23 cellular contexts compared by ENCODE assay signal in genomic region chrY:8011515-8011914, GRCh38.
A peak's percentile ranks its signal among the peaks of the same experiment; 100 is the strongest.
DNase-seq lines count a peak whose midpoint lies in the region; ATAC-seq, FAIRE-seq and TF ChIP-seq lines count a peak whose summit lies in the region.
"Had no signal": no experiment of that assay in that cellular context is flagged by ENCODE, and none has a peak within 500 bp of the region (broad histone marks: within the 10 kb centered on the region; RNA-seq: fewer than 3 reads in every experiment).

No MANE protein-coding gene starts in this region.

- H3K27ac ChIP-seq in epithelial cell of prostate = peak overlapping the region; percentile 24
- H3K27ac ChIP-seq in left lung = no peak overlapping the region
- H3K27ac ChIP-seq: 22Rv1; A549; BLaER1 treated with 17β-estradiol and CSF1 and Interleukin-3, amounts not matched to agents 10 nM and 100 nM; C4-2B had no signal

- H3K4me1 Mint-ChIP-seq in activated CD4-positive, alpha-beta T cell treated with anti-CD3 and anti-CD28 coated beads for 36 hours = peaks cover 3% of the 10 kb centered on the region
- no peaks in the 10 kb centered on the region for H3K4me1 Mint-ChIP-seq in activated CD4-positive, alpha-beta T cell treated with anti-CD3 and anti-CD28 coated beads, Interleukin-2, amount 10 ng/mL, durations not matched to agents 7 days and 5 days
- H3K4me1 Mint-ChIP-seq: B cell had no signal

- H3K9me3 ChIP-seq in left lung = no peaks in the 10 kb centered on the region
- H3K9me3 ChIP-seq: A549; BLaER1 treated with 17β-estradiol and CSF1 and Interleukin-3, amounts not matched to agents 10 nM and 100 nM; Caco-2 had no signal

- H3K9me3 Mint-ChIP-seq in activated CD4-positive, alpha-beta T cell treated with anti-CD3 and anti-CD28 coated beads for 36 hours (ENCODE audit: low read depth) = no peaks in the 10 kb centered on the region
- no peaks in the 10 kb centered on the region for H3K9me3 Mint-ChIP-seq in activated CD4-positive, alpha-beta T cell treated with anti-CD3 and anti-CD28 coated beads, Interleukin-2, amount 10 ng/mL, durations not matched to agents 7 days and 5 days
- H3K9me3 Mint-ChIP-seq: CD4-positive, alpha-beta T cell; CD8-positive, alpha-beta T cell had no signal

- no peaks in the 10 kb centered on the region for H3K27me3 Mint-ChIP-seq in activated CD4-positive, alpha-beta T cell treated with anti-CD3 and anti-CD28 coated beads for 36 hours
- H3K27me3 Mint-ChIP-seq in activated CD4-positive, alpha-beta T cell treated with anti-CD3 and anti-CD28 coated beads, Interleukin-2, amount 10 ng/mL, durations not matched to agents 7 days and 5 days = no peaks in the 10 kb centered on the region
- H3K27me3 Mint-ChIP-seq: B cell; CD4-positive, alpha-beta T cell had no signal

- intact Hi-C loops in activated CD4-positive, alpha-beta T cell treated with anti-CD3 and anti-CD28 coated beads for 36 hours (cut with DNase I, micrococcal nuclease) = no loop called here
- intact Hi-C loops in left lung (cut with DNase I) = no loop called here

- H3K27me3 ChIP-seq in bronchial epithelial cell (ENCODE audit: control insufficient read depth, insufficient read depth, low read length) (no peaks in the 10 kb centered on the region), left lung (no peaks in the 10 kb centered on the region)
- H3K27me3 ChIP-seq: BLaER1 treated with 17β-estradiol and CSF1 and Interleukin-3, amounts not matched to agents 10 nM and 100 nM had no signal

- no peaks in the 10 kb centered on the region for H3K36me3 Mint-ChIP-seq in activated CD4-positive, alpha-beta T cell treated with anti-CD3 and anti-CD28 coated beads for 36 hours (ENCODE audit: low read depth)
- H3K36me3 Mint-ChIP-seq in activated CD4-positive, alpha-beta T cell treated with anti-CD3 and anti-CD28 coated beads, Interleukin-2, amount 10 ng/mL, durations not matched to agents 7 days and 5 days (ENCODE audit: low read depth) = no peaks in the 10 kb centered on the region
- H3K36me3 Mint-ChIP-seq: CD8-positive, alpha-beta T cell had no signal

- H3K36me3 ChIP-seq in bronchial epithelial cell (ENCODE audit: control insufficient read depth, insufficient read depth, low read length) (no peaks in the 10 kb centered on the region), left lung (no peaks in the 10 kb centered on the region)
- H3K36me3 ChIP-seq: BLaER1 treated with 17β-estradiol and CSF1 and Interleukin-3, amounts not matched to agents 10 nM and 100 nM had no signal

- TF ChIP-seq CTCF in bronchial epithelial cell (IDR thresholded peaks at IDR 0.05; ENCODE audit: insufficient read depth, low read length, severe bottlenecking) = no peak
- no peak for TF ChIP-seq CTCF in left lung (IDR thresholded peaks at IDR 0.05)

- peak; percentile 23 for ATAC-seq in activated CD4-positive, alpha-beta T cell treated with anti-CD3 and anti-CD28 coated beads for 36 hours
- ATAC-seq in left lung (no peak), GM19397 (IDR thresholded peaks at IDR 0.05; ENCODE audit: unreplicated experiment) (no peak)
- ATAC-seq: A549; CD8-positive, alpha-beta T cell had no signal

- no peak for DNase-seq in activated CD4-positive, alpha-beta T cell treated with anti-CD3 and anti-CD28 coated beads for 36 hours
- no peak for DNase-seq in activated CD4-positive, alpha-beta T cell treated with anti-CD3 and anti-CD28 coated beads, Interleukin-2, amount 10 ng/mL, durations not matched to agents 7 days and 5 days
- DNase-seq in bronchial epithelial cell (ENCODE audit: low read depth) (peak; percentile 72), epithelial cell of prostate (ENCODE audit: low read depth, low spot score) (peak; percentile 22), left lung (no peak), NCI-H510A treated with DMSO at 0.1 percent for 48 hours (lab: John Stamatoyannopoulos, UW) (no peak)
- DNase-seq: AML-193; Caco-2; Calu3; CD4-positive, alpha-beta T cell; CD8-positive, alpha-beta T cell; DMS79 treated with DMSO at 0.1 percent for 48 hours; GF-D8 had no signal

- POLR2A ChIA-PET in activated CD4-positive, alpha-beta T cell treated with anti-CD3 and anti-CD28 coated beads for 36 hours (lab: Charles Lee) = no interaction called here
- POLR2A ChIA-PET in activated CD4-positive, alpha-beta T cell treated with anti-CD3 and anti-CD28 coated beads, Interleukin-2, amount 10 ng/mL, durations not matched to agents 7 days and 5 days (lab: Charles Lee) = no interaction called here

- no peak overlapping the region for H3K4me3 ChIP-seq in bronchial epithelial cell (ENCODE audit: low read depth, low read length)
- no peak overlapping the region for H3K4me3 ChIP-seq in left lung
- H3K4me3 ChIP-seq: A549; BLaER1 treated with 17β-estradiol and CSF1 and Interleukin-3, amounts not matched to agents 10 nM and 100 nM had no signal

- no peak overlapping the region for H3K27ac Mint-ChIP-seq in activated CD4-positive, alpha-beta T cell treated with anti-CD3 and anti-CD28 coated beads for 36 hours
- H3K27ac Mint-ChIP-seq in activated CD4-positive, alpha-beta T cell treated with anti-CD3 and anti-CD28 coated beads, Interleukin-2, amount 10 ng/mL, durations not matched to agents 7 days and 5 days = no peak overlapping the region
- H3K27ac Mint-ChIP-seq: B cell; CD4-positive, alpha-beta T cell; CD8-positive, alpha-beta T cell had no signal

- CTCF ChIA-PET in activated CD4-positive, alpha-beta T cell treated with anti-CD3 and anti-CD28 coated beads for 36 hours (lab: Charles Lee) = no interaction called here
- CTCF ChIA-PET in activated CD4-positive, alpha-beta T cell treated with anti-CD3 and anti-CD28 coated beads, Interleukin-2, amount 10 ng/mL, durations not matched to agents 7 days and 5 days (lab: Charles Lee) = no interaction called here

- H3K4me3 Mint-ChIP-seq in activated CD4-positive, alpha-beta T cell treated with anti-CD3 and anti-CD28 coated beads for 36 hours = no peak overlapping the region
- H3K4me3 Mint-ChIP-seq in activated CD4-positive, alpha-beta T cell treated with anti-CD3 and anti-CD28 coated beads, Interleukin-2, amount 10 ng/mL, durations not matched to agents 7 days and 5 days = no peak overlapping the region
- H3K4me3 Mint-ChIP-seq: B cell; CD4-positive, alpha-beta T cell; CD8-positive, alpha-beta T cell had no signal

- no peaks in the 10 kb centered on the region for H3K4me1 ChIP-seq in left lung
- H3K4me1 ChIP-seq: A549; BLaER1 treated with 17β-estradiol and CSF1 and Interleukin-3, amounts not matched to agents 10 nM and 100 nM; Caco-2 had no signal

- no peak for FAIRE-seq in bronchial epithelial cell (lab: Jason Lieb, UNC)
- FAIRE-seq: A549, D721Med, G401.6, GM12891, GM19239 had no signal

Comparison
In these comparisons a context has a peak if more than half of its experiments do, and no peak if none do; other contexts are left out.
1. DNase-seq: peak in bronchial epithelial cell (single experiment) and epithelial cell of prostate (single experiment); none in activated CD4-positive, alpha-beta T cell treated with anti-CD3 and anti-CD28 coated beads for 36 hours (single experiment), activated CD4-positive, alpha-beta T cell treated with anti-CD3 and anti-CD28 coated beads, Interleukin-2, amount 10 ng/mL, durations not matched to agents 7 days and 5 days (single experiment), left lung (0 of 2) and NCI-H510A treated with DMSO at 0.1 percent for 48 hours (single experiment).